9 cellular contexts compared by ENCODE assay signal in genomic region chr14:91374287-91374880, GRCh38. TPM values are rescaled to one million over a fixed set of nuclear protein-coding genes. Genes with fewer than 3 reads are reported as not detected.
DNase-seq lines count a peak whose midpoint lies in the region; ATAC-seq and TF ChIP-seq lines count a peak whose summit lies in the region.
"Had no signal": no experiment of that assay in that cellular context is flagged by ENCODE, and none has a peak within 500 bp of the region (broad histone marks: within the 10 kb centered on the region; RNA-seq: fewer than 3 reads in every experiment).

No MANE protein-coding gene starts in this region.

- peak overlapping the region; percentile 92 for H3K27ac ChIP-seq in CD4-positive, CD25-positive, alpha-beta regulatory T cell (ENCODE audit: insufficient read depth, low read length, poor library complexity, severe bottlenecking)
- H3K27ac ChIP-seq: parathyroid adenoma had no signal

- peak overlapping the region; percentile 91 to 95 (median 94) for H3K27ac Mint-ChIP-seq in CD4-positive, CD25-positive, alpha-beta regulatory T cell
- H3K27ac Mint-ChIP-seq in immature natural killer cell = peak overlapping the region; percentile 97 to 99 (median 98)

- H3K4me3 Mint-ChIP-seq in CD4-positive, CD25-positive, alpha-beta regulatory T cell = peak overlapping the region; percentile 85 to 96 (median 86)
- H3K4me3 Mint-ChIP-seq in immature natural killer cell = peak overlapping the region; percentile 82 to 91 (median 84)

- H3K9me3 Mint-ChIP-seq in CD4-positive, CD25-positive, alpha-beta regulatory T cell = no peaks in the 10 kb centered on the region
- H3K9me3 Mint-ChIP-seq in immature natural killer cell = no peaks in the 10 kb centered on the region

- H3K36me3 ChIP-seq in CD4-positive, CD25-positive, alpha-beta regulatory T cell (ENCODE audit: control insufficient read depth, insufficient read depth, low read length) = peaks cover 19% of the 10 kb centered on the region

- peaks cover 98% of the 10 kb centered on the region for H3K4me1 ChIP-seq in CD4-positive, CD25-positive, alpha-beta regulatory T cell (ENCODE audit: control insufficient read depth, insufficient read depth, low read length, poor library complexity, severe bottlenecking)

- peak overlapping the region; percentile 80 for H3K4me3 ChIP-seq in CD4-positive, CD25-positive, alpha-beta regulatory T cell (ENCODE audit: low read depth, low read length)
- H3K4me3 ChIP-seq in GM12865 (ENCODE audit: low read depth, low read length) = peak overlapping the region; percentile 35

- H3K27me3 ChIP-seq in CD4-positive, CD25-positive, alpha-beta regulatory T cell (ENCODE audit: control insufficient read depth, insufficient read depth, low read length) = no peaks in the 10 kb centered on the region

- TF ChIP-seq CTCF in GM12865 (IDR thresholded peaks at IDR 0.05; ENCODE audit: insufficient read depth, low read depth, low read length, missing control alignments) (no peak), GM10266 (IDR thresholded peaks at IDR 0.05; ENCODE audit: control insufficient read depth, insufficient read depth, low read depth, missing control alignments) (no peak)

- H3K27me3 Mint-ChIP-seq in CD4-positive, CD25-positive, alpha-beta regulatory T cell = no peaks in the 10 kb centered on the region
- peaks cover 2 to 22% (median 20%) of the 10 kb centered on the region in 3 donors for H3K27me3 Mint-ChIP-seq in immature natural killer cell (ENCODE audit: low read depth in 3 of 3)

- no peaks in the 10 kb centered on the region for H3K9me3 ChIP-seq in CD4-positive, CD25-positive, alpha-beta regulatory T cell (ENCODE audit: control insufficient read depth in 2 of 2, low read length in 2 of 2)

- H3K36me3 Mint-ChIP-seq in CD4-positive, CD25-positive, alpha-beta regulatory T cell = peaks cover 6% of the 10 kb centered on the region
- peaks cover 0 to 4% (median 0%) of the 10 kb centered on the region in 3 donors for H3K36me3 Mint-ChIP-seq in immature natural killer cell

- peaks cover 22 to 99% (median 73%) of the 10 kb centered on the region in 4 donors for H3K4me1 Mint-ChIP-seq in CD4-positive, CD25-positive, alpha-beta regulatory T cell
- peaks cover 99 to 100% of the 10 kb centered on the region in 2 donors for H3K4me1 Mint-ChIP-seq in immature natural killer cell

- no peak for DNase-seq in CD4-positive, CD25-positive, alpha-beta regulatory T cell
- no peak for DNase-seq in GM12865 (ENCODE audit: low read depth)
- DNase-seq in SHP77 treated with DMSO at 0.1 percent for 48 hours (lab: John Stamatoyannopoulos, UW) = peak; percentile 38
- no peak for DNase-seq in immature natural killer cell
- DNase-seq in GM10266 (ENCODE audit: extremely low spot score) = no peak
- DNase-seq in dermis blood vessel endothelial cell = no peak
- DNase-seq in T-helper 9 cell = no peak

- no peak for ATAC-seq in CD4-positive, CD25-positive, alpha-beta regulatory T cell (ENCODE audit: low read depth in 2 of 2)
- no peak for ATAC-seq in GM18909 (IDR thresholded peaks at IDR 0.05; ENCODE audit: poor library complexity, unreplicated experiment)

RNA-seq across cellular contexts. Expression of gene CCDC88C, which starts 43.2 kb away (rescaled TPM):
- 466 TPM for total RNA-seq in CD4-positive, CD25-positive, alpha-beta regulatory T cell
- polyA plus RNA-seq in CD4-positive, CD25-positive, alpha-beta regulatory T cell = 10 to 100 TPM; 25.9 to 35.6 (median 31.0) TPM
- polyA plus RNA-seq in immature natural killer cell = 10 to 100 TPM; 19.5 to 58.2 (median 21.2) TPM
- 31.1 and 50.0 TPM in 2 replicates for total RNA-seq in dermis blood vessel endothelial cell
